ENCODE assay signal across 1 cellular context in genomic region chr16:87582966-87583325, GRCh38.
TF ChIP-seq lines count a peak whose summit lies in the region.

No MANE protein-coding gene starts in this region.

TF ChIP-seq in endothelial cell of umbilical vein, 7 proteins besides CTCF, POLR2A, EP300 and RAD21 (continued from another document):
- TF ChIP-seq, protein P1, sequence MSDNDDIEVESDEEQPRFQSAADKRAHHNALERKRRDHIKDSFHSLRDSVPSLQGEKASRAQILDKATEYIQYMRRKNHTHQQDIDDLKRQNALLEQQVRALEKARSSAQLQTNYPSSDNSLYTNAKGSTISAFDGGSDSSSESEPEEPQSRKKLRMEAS (IDR thresholded peaks at IDR 0.05; ENCODE audit: insufficient read depth, insufficient read length) = no peak
- no peak for TF ChIP-seq FOS (IDR thresholded peaks at IDR 0.05; ENCODE audit: borderline replicate concordance, insufficient read depth, low read length)
- no peak for TF ChIP-seq POLR2AphosphoS5 (IDR thresholded peaks at IDR 0.05; ENCODE audit: insufficient read depth, low read depth, low read length)
- no peak for TF ChIP-seq GATA2 (IDR thresholded peaks at IDR 0.05; ENCODE audit: insufficient read depth, insufficient read length, low read depth, low read length)
- no peak for TF ChIP-seq EZH2 (IDR thresholded peaks at IDR 0.05; ENCODE audit: borderline replicate concordance, low read depth, low read length, severe bottlenecking)
